8 cellular contexts compared by ENCODE assay signal in the genomic region with DNA sequence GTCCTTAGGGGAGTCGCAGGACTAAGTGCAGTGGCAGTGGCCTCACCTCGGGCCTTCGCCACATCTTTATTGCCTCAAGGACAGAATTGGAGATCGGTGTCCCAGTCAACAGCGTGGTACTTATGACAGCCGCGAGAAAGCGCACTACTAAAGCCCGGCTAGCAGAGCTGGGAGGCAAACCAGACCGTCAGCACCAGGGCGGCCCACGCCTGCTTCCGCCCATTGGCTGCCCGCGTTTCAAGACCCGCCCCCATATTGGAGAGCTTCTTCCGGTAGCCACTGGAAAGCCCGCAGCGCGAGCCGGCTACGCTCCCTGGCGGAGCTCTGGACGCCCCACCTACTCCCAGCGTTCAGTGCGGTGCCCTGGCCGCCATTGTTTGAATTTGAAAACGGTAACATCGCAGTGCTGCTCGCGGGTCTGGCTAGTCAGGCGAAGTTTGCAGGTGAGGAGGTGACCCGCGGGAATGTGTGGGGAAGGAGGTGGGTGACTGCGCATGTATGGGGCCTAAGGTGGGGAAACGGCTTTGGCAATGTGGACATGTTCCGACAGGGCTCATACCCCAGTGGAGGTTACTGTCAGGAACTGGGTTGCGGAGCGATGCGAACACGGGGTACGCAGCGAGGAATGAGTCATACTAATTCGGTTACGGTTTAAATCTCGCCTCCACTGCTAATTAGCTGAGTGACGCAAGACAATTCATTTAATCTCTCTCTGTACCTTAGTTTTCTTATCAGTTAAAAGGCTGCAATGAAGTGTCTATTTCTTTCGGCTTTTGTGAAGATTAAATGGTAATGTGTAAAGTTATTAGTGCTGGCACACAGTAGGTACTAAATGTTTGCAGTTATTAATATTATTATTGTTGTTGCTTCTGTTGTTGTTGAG. TPM values are rescaled to one million over a fixed set of nuclear protein-coding genes. Genes with fewer than 3 reads are reported as not detected.
DNase-seq lines count a peak whose midpoint lies in the region; FAIRE-seq and TF ChIP-seq lines count a peak whose summit lies in the region.

A gene with protein sequence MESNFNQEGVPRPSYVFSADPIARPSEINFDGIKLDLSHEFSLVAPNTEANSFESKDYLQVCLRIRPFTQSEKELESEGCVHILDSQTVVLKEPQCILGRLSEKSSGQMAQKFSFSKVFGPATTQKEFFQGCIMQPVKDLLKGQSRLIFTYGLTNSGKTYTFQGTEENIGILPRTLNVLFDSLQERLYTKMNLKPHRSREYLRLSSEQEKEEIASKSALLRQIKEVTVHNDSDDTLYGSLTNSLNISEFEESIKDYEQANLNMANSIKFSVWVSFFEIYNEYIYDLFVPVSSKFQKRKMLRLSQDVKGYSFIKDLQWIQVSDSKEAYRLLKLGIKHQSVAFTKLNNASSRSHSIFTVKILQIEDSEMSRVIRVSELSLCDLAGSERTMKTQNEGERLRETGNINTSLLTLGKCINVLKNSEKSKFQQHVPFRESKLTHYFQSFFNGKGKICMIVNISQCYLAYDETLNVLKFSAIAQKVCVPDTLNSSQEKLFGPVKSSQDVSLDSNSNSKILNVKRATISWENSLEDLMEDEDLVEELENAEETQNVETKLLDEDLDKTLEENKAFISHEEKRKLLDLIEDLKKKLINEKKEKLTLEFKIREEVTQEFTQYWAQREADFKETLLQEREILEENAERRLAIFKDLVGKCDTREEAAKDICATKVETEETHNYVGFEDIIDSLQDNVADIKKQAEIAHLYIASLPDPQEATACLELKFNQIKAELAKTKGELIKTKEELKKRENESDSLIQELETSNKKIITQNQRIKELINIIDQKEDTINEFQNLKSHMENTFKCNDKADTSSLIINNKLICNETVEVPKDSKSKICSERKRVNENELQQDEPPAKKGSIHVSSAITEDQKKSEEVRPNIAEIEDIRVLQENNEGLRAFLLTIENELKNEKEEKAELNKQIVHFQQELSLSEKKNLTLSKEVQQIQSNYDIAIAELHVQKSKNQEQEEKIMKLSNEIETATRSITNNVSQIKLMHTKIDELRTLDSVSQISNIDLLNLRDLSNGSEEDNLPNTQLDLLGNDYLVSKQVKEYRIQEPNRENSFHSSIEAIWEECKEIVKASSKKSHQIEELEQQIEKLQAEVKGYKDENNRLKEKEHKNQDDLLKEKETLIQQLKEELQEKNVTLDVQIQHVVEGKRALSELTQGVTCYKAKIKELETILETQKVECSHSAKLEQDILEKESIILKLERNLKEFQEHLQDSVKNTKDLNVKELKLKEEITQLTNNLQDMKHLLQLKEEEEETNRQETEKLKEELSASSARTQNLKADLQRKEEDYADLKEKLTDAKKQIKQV (N-terminal part only) (plus strand): TSS at position 353 of the 883 bp plus-strand sequence. CDS start 3,705 bp downstream, outside the sequence.

- H3K4me3 ChIP-seq in HAP-1 (peak within 1 kb of the TSS; percentile 79), MG63 (peak within 1 kb of the TSS; percentile 67), fibroblast of the aortic adventitia (ENCODE audit: low read depth, low read length) (peak within 1 kb of the TSS; percentile 98)

- peak within 1 kb of the TSS; percentile 97 to 98 (median 98) for H3K27ac Mint-ChIP-seq in nephron
- H3K27ac Mint-ChIP-seq in stimulated activated naive CD8-positive, alpha-beta T cell treated with anti-CD3 and anti-CD28 coated beads, Interleukin-15, Interleukin-2, amounts not matched to agents 100 ng/mL and 50 ng/mL, for 24 hours, result peak within 1 kb of the TSS; percentile 95

- H3K27me3 ChIP-seq in HAP-1 (ENCODE audit: low read depth) (no peaks in the 10 kb centered on the region), MG63 (no peaks in the 10 kb centered on the region)

- TF ChIP-seq CTCF in fibroblast of the aortic adventitia (IDR thresholded peaks at IDR 0.05; ENCODE audit: insufficient read depth, low read length) (peak; percentile 27), nephron (IDR thresholded peaks at IDR 0.05; ENCODE audit: unreplicated experiment in 3 of 3) (peak; percentile 31 to 41 (median 33))

- H3K36me3 ChIP-seq in HAP-1 (replicated peaks), result peaks cover 8% of the 10 kb centered on the region
- H3K36me3 ChIP-seq in MG63, result peaks cover 10% of the 10 kb centered on the region; the same call in 1 of the 2 replicates

- H3K36me3 Mint-ChIP-seq in nephron (ENCODE audit: low read depth), result no peaks in the 10 kb centered on the region
- H3K36me3 Mint-ChIP-seq in stimulated activated naive CD8-positive, alpha-beta T cell treated with anti-CD3 and anti-CD28 coated beads, Interleukin-15, Interleukin-2, amounts not matched to agents 100 ng/mL and 50 ng/mL, for 24 hours (ENCODE audit: low read depth), result peaks cover 24% of the 10 kb centered on the region

- DNase-seq in HAP-1 (ENCODE audit: low spot score in 2 of 2) (peak; percentile 94 to 98), MG63 (peak; percentile 97), SHP77 treated with DMSO at 0.1 percent for 48 hours (lab: John Stamatoyannopoulos, UW) (peak; percentile 76), fibroblast of the aortic adventitia (ENCODE audit: low read depth) (peak; percentile 95)
- peak; percentile 99 for DNase-seq in activated effector memory CD4-positive, alpha-beta T cell treated with anti-CD3 and anti-CD28 coated beads, Interleukin-2, amount 50 U/mL, for 16 hours

- FAIRE-seq in G401.6 (lab: Jason Lieb, UNC), result peak; percentile 98

- peaks cover 33% of the 10 kb centered on the region for H3K4me1 ChIP-seq in HAP-1

- no peaks in the 10 kb centered on the region for H3K27me3 Mint-ChIP-seq in nephron (ENCODE audit: low read depth)
- H3K27me3 Mint-ChIP-seq in stimulated activated naive CD8-positive, alpha-beta T cell treated with anti-CD3 and anti-CD28 coated beads, Interleukin-15, Interleukin-2, amounts not matched to agents 100 ng/mL and 50 ng/mL, for 24 hours, result no peaks in the 10 kb centered on the region

- H3K9me3 ChIP-seq in HAP-1 (no peaks in the 10 kb centered on the region), MG63 (no peaks in the 10 kb centered on the region)

- peak within 1 kb of the TSS; percentile 93 to 97 (median 97) for H3K4me3 Mint-ChIP-seq in nephron
- H3K4me3 Mint-ChIP-seq in stimulated activated naive CD8-positive, alpha-beta T cell treated with anti-CD3 and anti-CD28 coated beads, Interleukin-15, Interleukin-2, amounts not matched to agents 100 ng/mL and 50 ng/mL, for 24 hours, result peak within 1 kb of the TSS; percentile 94

- no peaks in the 10 kb centered on the region for H3K9me3 Mint-ChIP-seq in nephron
- no peaks in the 10 kb centered on the region for H3K9me3 Mint-ChIP-seq in stimulated activated naive CD8-positive, alpha-beta T cell treated with anti-CD3 and anti-CD28 coated beads, Interleukin-15, Interleukin-2, amounts not matched to agents 100 ng/mL and 50 ng/mL, for 24 hours

- in situ Hi-C loops in HAP-1 (cut with MboI; ENCODE audit: low sequenced_read_pairs), result loop anchor here (25.0 kb wide), 2 partner anchors 264 to 1864 kb away; no protein-coding TSS in a partner anchor

- peaks cover 38% of the 10 kb centered on the region for H3K4me1 Mint-ChIP-seq in nephron
- H3K4me1 Mint-ChIP-seq in stimulated activated naive CD8-positive, alpha-beta T cell treated with anti-CD3 and anti-CD28 coated beads, Interleukin-15, Interleukin-2, amounts not matched to agents 100 ng/mL and 50 ng/mL, for 24 hours (ENCODE audit: low read depth), result peaks cover 51% of the 10 kb centered on the region

RNA-seq across cellular contexts. Expression of the gene that starts here (rescaled TPM):
- 8.2 and 20.6 TPM in 2 replicates for total RNA-seq in MG63 (2014; rRNA removed; shearing (Covaris generic); ENCODE audit: low replicate concordance)
- total RNA-seq in fibroblast of the aortic adventitia (ENCODE audit: low replicate concordance), result 6.1 and 25.8 TPM in 2 replicates

Comparison
In these comparisons a context has a peak if more than half of its experiments do, and no peak if none do; other contexts are left out.
1. Peak in every context shown above with its lines: DNase-seq and H3K4me3 ChIP-seq.